21 cellular contexts compared by ENCODE assay signal in genomic region chr2:1836321-1836860, GRCh38.
"Had no signal": no experiment of that assay in that cellular context is flagged by ENCODE, and none has a peak within 500 bp of the region (broad histone marks: within the 10 kb centered on the region; RNA-seq: fewer than 3 reads in every experiment).

No MANE protein-coding gene starts in this region.

- DNase-seq: activated CD4-positive, alpha-beta memory T cell treated with anti-CD3 and anti-CD28 coated beads for 36 hours; activated CD4-positive, alpha-beta T cell treated with anti-CD3 and anti-CD28 coated beads, Interleukin-2, amount 10 ng/mL, durations not matched to agents 7 days and 5 days; activated CD4-positive, CD25-positive, alpha-beta regulatory T cell; activated gamma-delta T cell treated with Interleukin-2 at 50 U/mL for 16 hours; activated naive CD4-positive, alpha-beta T cell treated with anti-CD3 and anti-CD28 coated beads, Interleukin-2, amount 10 ng/mL, durations not matched to agents 7 days and 5 days; activated naive CD8-positive, alpha-beta T cell treated with anti-CD3 and anti-CD28 coated beads for 36 hours; activated T-cell treated with anti-CD3 and anti-CD28 coated beads for 4 hours; activated T-cell treated with anti-CD3 and anti-CD28 coated beads, Interleukin-2, amount 50 U/mL, for 72 hours; Kasumi-1; KBM-7; NCI-H1105 treated with DMSO at 0.1 percent for 48 hours; NCI-H1436 treated with DMSO at 0.1 percent for 48 hours; NCI-H2081 treated with DMSO at 0.1 percent for 48 hours; NCI-H446; NCI-H524; T-cell; T-helper 2 cell; T1000 had no signal

- H3K27ac ChIP-seq: breast epithelium had no signal

- H3K27me3 ChIP-seq: breast epithelium had no signal

- ATAC-seq: activated T-cell treated with anti-CD3 and anti-CD28 coated beads, Interleukin-2, amount 50 U/mL, for 72 hours; T-cell had no signal

- H3K4me3 ChIP-seq: breast epithelium had no signal

- H3K9me3 ChIP-seq: breast epithelium had no signal

- H3K36me3 ChIP-seq: breast epithelium had no signal

- FAIRE-seq: RCC 7860, TTC549 had no signal
